1 cellular context compared by ENCODE assay signal in genomic region chr16:11393366-11393765, GRCh38.
TF ChIP-seq lines count a peak whose summit lies in the region.

No MANE protein-coding gene starts in this region.

TF ChIP-seq in H1, 55 proteins besides CTCF, POLR2A, EP300 and RAD21:
- TF ChIP-seq YY1 (IDR thresholded peaks at IDR 0.05; ENCODE audit: low read depth, low read length) (no peak), JUN (IDR thresholded peaks at IDR 0.05; ENCODE audit: low read depth, low read length) (no peak), POU5F1 (IDR thresholded peaks at IDR 0.05; ENCODE audit: low read depth, low read length) (no peak), EZH2 (IDR thresholded peaks at IDR 0.05; ENCODE audit: low read depth, low read length, severe bottlenecking) (no peak), CBX8 (IDR thresholded peaks at IDR 0.05; ENCODE audit: borderline replicate concordance, low read depth, low read length) (no peak), CHD7 (IDR thresholded peaks at IDR 0.05; ENCODE audit: insufficient replicate concordance, low read length) (no peak), TAF1 (IDR thresholded peaks at IDR 0.05; ENCODE audit: low read depth, low read length) (no peak), MAX (IDR thresholded peaks at IDR 0.05) (no peak), KDM1A (IDR thresholded peaks at IDR 0.05; ENCODE audit: borderline replicate concordance, low read length) (no peak), POLR2AphosphoS5 (IDR thresholded peaks at IDR 0.05; ENCODE audit: low read depth, low read length) (no peak), HDAC6 (IDR thresholded peaks at IDR 0.05; ENCODE audit: low read depth, low read length) (no peak), RXRA (IDR thresholded peaks at IDR 0.05; ENCODE audit: insufficient read depth, low read depth, low read length) (no peak)
